Comparison of ENCODE assay signal across 9 cellular contexts in the genomic region with DNA sequence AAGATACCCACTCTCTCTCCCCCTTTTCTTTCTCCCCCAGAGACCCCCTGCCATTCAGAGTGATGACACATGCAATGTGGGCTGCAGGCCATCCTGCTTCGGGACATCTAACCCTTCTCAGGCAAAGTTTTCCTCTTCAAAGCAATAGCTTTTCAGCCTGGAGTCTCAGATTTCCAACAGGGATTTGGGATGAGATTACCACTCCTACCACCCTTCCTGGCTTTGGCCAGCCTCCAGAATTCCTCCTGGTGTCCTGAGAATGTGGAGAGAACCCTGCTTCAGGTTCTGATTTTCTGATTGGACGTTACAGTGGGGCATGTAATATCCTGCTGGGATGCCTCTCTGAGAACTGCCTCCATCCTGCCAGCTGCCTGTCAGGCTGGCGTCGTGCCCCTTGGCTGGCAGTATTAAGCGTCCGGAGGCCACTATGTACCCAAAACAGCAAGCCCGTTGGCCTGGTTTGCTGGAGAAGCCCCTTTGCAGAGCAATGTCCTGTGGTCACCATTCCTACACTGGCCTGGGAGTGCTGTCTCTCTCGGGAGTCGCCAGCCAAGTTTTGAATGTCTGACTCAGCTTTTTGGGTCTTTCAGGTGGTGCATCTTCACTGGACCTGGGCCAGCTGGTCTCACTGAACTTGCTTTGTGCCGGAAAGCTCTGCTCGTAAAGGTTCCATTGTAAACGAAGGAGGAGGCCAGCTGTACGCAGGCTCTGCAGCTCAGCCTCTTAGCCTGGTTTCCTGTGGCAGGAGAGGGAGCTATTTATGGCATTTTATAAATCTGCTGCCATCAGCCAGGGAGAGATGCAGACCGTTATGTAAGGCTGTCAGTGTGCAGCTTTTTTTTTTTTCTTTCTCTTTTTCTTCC. TPM values are rescaled to one million over a fixed set of nuclear protein-coding genes. Genes with fewer than 3 reads are reported as not detected.
DNase-seq lines count a peak whose midpoint lies in the region; ATAC-seq and TF ChIP-seq lines count a peak whose summit lies in the region.
"Had no signal": no experiment of that assay in that cellular context is flagged by ENCODE, and none has a peak within 500 bp of the region (broad histone marks: within the 10 kb centered on the region; RNA-seq: fewer than 3 reads in every experiment).

No MANE protein-coding gene starts in this region.

- no peak for TF ChIP-seq CTCF in endothelial cell (IDR thresholded peaks at IDR 0.05; ENCODE audit: unreplicated experiment)
- no peak for TF ChIP-seq CTCF in upper lobe of right lung (IDR thresholded peaks at IDR 0.05)

- H3K27ac ChIP-seq in upper lobe of right lung, result peak overlapping the region; percentile 83

- intact Hi-C loops in upper lobe of right lung (cut with DNase I), result loop anchor here (10.0 kb wide), 1 partner anchor 57 kb away; no protein-coding TSS in a partner anchor

- H3K36me3 ChIP-seq in upper lobe of right lung, result no peaks in the 10 kb centered on the region

- DNase-seq in NCI-H748 (lab: John Stamatoyannopoulos, UW; ENCODE audit: unreplicated experiment), result peak; percentile 56
- no peak for DNase-seq in NCI-H748 treated with DMSO at 0.1 percent for 48 hours (lab: John Stamatoyannopoulos, UW)
- DNase-seq in SIG-M5 (lab: John Stamatoyannopoulos, UW), result peak; percentile 64
- DNase-seq in endothelial cell (ENCODE audit: low spot score), result no peak
- peak; percentile 85 for DNase-seq in midbrain (lab: John Stamatoyannopoulos, UW)
- DNase-seq in upper lobe of right lung, result no peak
- DNase-seq: DND-41 had no signal

- peaks cover 0 to 4% (median 0%) of the 10 kb centered on the region in 3 donors for H3K9me3 Mint-ChIP-seq in IgD-negative memory B cell
- no peaks in the 10 kb centered on the region for H3K9me3 Mint-ChIP-seq in endothelial cell (ENCODE audit: unreplicated experiment)

- peak overlapping the region; percentile 64 to 83 (median 82) for H3K27ac Mint-ChIP-seq in IgD-negative memory B cell
- H3K27ac Mint-ChIP-seq in endothelial cell (ENCODE audit: unreplicated experiment), result peak overlapping the region; percentile 83

- H3K4me1 ChIP-seq in upper lobe of right lung, result peaks cover 49% of the 10 kb centered on the region

- no peaks in the 10 kb centered on the region for H3K27me3 ChIP-seq in upper lobe of right lung

- ATAC-seq in upper lobe of right lung, result peak; percentile 78
- no peak for ATAC-seq in GM18873 (IDR thresholded peaks at IDR 0.05; ENCODE audit: low FRiP score, unreplicated experiment)

- peak overlapping the region; percentile 9 to 81 (median 47) for H3K4me3 Mint-ChIP-seq in IgD-negative memory B cell
- H3K4me3 Mint-ChIP-seq in endothelial cell (ENCODE audit: unreplicated experiment), result no peak overlapping the region

- H3K27me3 Mint-ChIP-seq in IgD-negative memory B cell (no peaks in the 10 kb centered on the region), endothelial cell (ENCODE audit: unreplicated experiment) (peaks cover 2% of the 10 kb centered on the region)

- no peaks in the 10 kb centered on the region for H3K9me3 ChIP-seq in upper lobe of right lung

- H3K4me1 Mint-ChIP-seq in IgD-negative memory B cell (peaks cover 45 to 66% (median 64%) of the 10 kb centered on the region in 3 donors), endothelial cell (ENCODE audit: unreplicated experiment) (peaks cover 27% of the 10 kb centered on the region)

- H3K36me3 Mint-ChIP-seq in IgD-negative memory B cell (peaks cover 4% of the 10 kb centered on the region), endothelial cell (ENCODE audit: low read depth, unreplicated experiment) (no peaks in the 10 kb centered on the region)

- peak overlapping the region; percentile 25 for H3K4me3 ChIP-seq in upper lobe of right lung

RNA-seq across cellular contexts. Expression of a gene that starts 19.2 kb away (rescaled TPM):
- polyA plus RNA-seq in IgD-negative memory B cell, result 24.6 TPM
- total RNA-seq in endothelial cell (ENCODE audit: unreplicated experiment), result 48.2 TPM
- 49.6 TPM for total RNA-seq in upper lobe of right lung

Comparison
In these comparisons a context has a peak if more than half of its experiments do, and no peak if none do; other contexts are left out.
1. DNase-seq: peak in NCI-H748 (single experiment), SIG-M5 (single experiment) and midbrain (single experiment); none in NCI-H748 treated with DMSO at 0.1 percent for 48 hours (single experiment), endothelial cell (single experiment) and upper lobe of right lung (single experiment).